ENCODE assay signal across 1 cellular context in the genomic region with DNA sequence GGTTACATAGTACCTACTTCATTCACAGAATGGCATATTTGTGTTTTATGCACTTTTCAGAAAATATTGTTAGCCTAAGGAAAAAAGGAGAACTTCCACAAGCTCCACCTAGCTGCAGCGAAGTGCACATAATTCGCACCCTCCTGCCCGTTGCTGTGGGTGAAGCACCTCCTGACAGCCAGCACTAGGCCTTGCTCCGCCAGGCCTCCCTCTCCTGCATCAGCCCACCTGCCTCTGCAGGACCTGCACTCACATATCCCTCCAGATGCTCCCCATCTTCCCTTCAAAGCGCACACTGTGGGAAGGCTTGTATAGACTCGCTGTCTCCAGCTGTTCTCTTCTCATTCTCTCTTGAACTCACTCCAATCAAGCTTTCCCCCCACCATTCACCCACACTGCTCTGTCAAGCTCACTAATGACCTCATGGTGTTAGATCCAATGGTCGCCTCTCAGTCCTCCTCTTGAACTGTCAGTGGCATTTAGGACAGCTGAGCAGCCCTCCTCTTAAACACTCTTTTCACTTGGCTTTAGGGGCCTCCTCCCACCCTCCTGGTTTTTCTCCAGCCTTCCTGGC.
TF ChIP-seq lines count a peak whose summit lies in the region.

No MANE protein-coding gene starts in this region.

TF ChIP-seq in HepG2, 621 proteins besides CTCF, POLR2A, EP300 and RAD21:
- TF ChIP-seq TSC22D2 (CRISPR knock-in tag; IDR thresholded peaks at IDR 0.05; ENCODE audit: borderline replicate concordance) (no peak), ZBTB42 (CRISPR knock-in tag; IDR thresholded peaks at IDR 0.05) (no peak), SRY (CRISPR knock-in tag; IDR thresholded peaks at IDR 0.05) (no peak), ZNF574 (CRISPR knock-in tag; IDR thresholded peaks at IDR 0.05) (no peak), ZNF44 (CRISPR knock-in tag; IDR thresholded peaks at IDR 0.05) (no peak), ZNF333 (CRISPR knock-in tag; IDR thresholded peaks at IDR 0.05; ENCODE audit: borderline replicate concordance) (no peak), POLR2AphosphoS5 (IDR thresholded peaks at IDR 0.05; ENCODE audit: low read depth, low read length) (no peak), TEAD3 (CRISPR knock-in tag; optimal IDR thresholded peaks at IDR 0.05; ENCODE audit: borderline replicate concordance) (no peak), FOXM1 (CRISPR knock-in tag; IDR thresholded peaks at IDR 0.05) (no peak)
- TF ChIP-seq, protein P1, sequence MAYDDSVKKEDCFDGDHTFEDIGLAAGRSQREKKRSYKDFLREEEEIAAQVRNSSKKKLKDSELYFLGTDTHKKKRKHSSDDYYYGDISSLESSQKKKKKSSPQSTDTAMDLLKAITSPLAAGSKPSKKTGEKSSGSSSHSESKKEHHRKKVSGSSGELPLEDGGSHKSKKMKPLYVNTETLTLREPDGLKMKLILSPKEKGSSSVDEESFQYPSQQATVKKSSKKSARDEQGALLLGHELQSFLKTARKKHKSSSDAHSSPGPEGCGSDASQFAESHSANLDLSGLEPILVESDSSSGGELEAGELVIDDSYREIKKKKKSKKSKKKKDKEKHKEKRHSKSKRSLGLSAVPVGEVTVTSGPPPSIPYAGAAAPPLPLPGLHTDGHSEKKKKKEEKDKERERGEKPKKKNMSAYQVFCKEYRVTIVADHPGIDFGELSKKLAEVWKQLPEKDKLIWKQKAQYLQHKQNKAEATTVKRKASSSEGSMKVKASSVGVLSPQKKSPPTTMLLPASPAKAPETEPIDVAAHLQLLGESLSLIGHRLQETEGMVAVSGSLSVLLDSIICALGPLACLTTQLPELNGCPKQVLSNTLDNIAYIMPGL (CRISPR knock-in tag; IDR thresholded peaks at IDR 0.05; ENCODE audit: borderline replicate concordance in 1 of 2, low read depth in 1 of 2) = no peak
- TF ChIP-seq, protein P2, sequence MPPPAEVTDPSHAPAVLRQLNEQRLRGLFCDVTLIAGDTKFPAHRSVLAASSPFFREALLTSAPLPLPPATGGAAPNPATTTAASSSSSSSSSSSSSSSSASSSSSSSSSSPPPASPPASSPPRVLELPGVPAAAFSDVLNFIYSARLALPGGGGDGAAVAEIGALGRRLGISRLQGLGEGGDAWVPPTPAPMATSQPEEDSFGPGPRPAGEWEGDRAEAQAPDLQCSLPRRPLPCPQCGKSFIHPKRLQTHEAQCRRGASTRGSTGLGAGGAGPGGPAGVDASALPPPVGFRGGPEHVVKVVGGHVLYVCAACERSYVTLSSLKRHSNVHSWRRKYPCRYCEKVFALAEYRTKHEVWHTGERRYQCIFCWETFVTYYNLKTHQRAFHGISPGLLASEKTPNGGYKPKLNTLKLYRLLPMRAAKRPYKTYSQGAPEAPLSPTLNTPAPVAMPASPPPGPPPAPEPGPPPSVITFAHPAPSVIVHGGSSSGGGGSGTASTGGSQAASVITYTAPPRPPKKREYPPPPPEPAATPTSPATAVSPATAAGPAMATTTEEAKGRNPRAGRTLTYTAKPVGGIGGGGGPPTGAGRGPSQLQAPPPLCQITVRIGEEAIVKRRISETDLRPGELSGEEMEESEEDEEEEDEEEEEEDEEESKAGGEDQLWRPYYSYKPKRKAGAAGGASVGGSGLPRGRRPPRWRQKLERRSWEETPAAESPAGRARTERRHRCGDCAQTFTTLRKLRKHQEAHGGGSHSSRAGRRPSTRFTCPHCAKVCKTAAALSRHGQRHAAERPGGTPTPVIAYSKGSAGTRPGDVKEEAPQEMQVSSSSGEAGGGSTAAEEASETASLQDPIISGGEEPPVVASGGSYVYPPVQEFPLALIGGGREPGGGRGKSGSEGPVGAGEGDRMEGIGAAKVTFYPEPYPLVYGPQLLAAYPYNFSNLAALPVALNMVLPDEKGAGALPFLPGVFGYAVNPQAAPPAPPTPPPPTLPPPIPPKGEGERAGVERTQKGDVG (CRISPR knock-in tag; IDR thresholded peaks at IDR 0.05; ENCODE audit: borderline replicate concordance) = no peak
